22 cellular contexts compared by ENCODE assay signal in the genomic region with DNA sequence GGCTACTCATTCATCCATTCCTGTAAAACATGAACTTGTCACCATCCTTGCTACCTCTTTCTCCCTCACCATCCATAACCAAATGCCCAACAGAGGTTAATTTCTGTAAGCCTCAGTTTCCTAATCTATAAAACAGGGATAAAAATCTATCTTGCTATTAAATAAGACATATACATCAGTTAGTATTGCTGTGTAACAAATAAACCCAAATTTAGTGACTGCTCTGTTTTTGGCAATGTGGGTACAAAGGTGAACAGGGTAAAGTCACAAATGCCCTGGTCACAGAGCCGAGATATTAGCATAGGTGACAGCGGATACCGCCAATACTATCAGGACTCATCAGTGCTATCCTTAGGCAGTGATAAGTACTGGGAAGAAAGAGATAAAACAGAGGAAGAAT. TPM values are rescaled to one million over a fixed set of nuclear protein-coding genes. Genes with fewer than 3 reads are reported as not detected.
DNase-seq lines count a peak whose midpoint lies in the region; ATAC-seq, FAIRE-seq and TF ChIP-seq lines count a peak whose summit lies in the region.
"Had no signal": no experiment of that assay in that cellular context is flagged by ENCODE, and none has a peak within 500 bp of the region (broad histone marks: within the 10 kb centered on the region; RNA-seq: fewer than 3 reads in every experiment).

No MANE protein-coding gene starts in this region.

- BruUV-seq in K562 (replicated peaks; lab: Mats Ljungman, UMichigan): no TSS peak

- H3K36me3 Mint-ChIP-seq in CD4-positive, alpha-beta T cell (ENCODE audit: low read depth): peaks cover 9% of the 10 kb centered on the region
- no peaks in the 10 kb centered on the region for H3K36me3 Mint-ChIP-seq in chondrocyte (ENCODE audit: low read depth)

- peaks cover 22% of the 10 kb centered on the region for H3K4me1 Mint-ChIP-seq in CD4-positive, alpha-beta T cell (ENCODE audit: low read depth)
- peaks cover 14% of the 10 kb centered on the region for H3K4me1 Mint-ChIP-seq in chondrocyte (ENCODE audit: low read depth)

- CTCF ChIA-PET in CD4-positive, alpha-beta T cell (lab: Charles Lee): no interaction called here
- CTCF ChIA-PET in K562 (lab: Yijun Ruan, JAX; ENCODE audit: low intra/inter-chr PET ratio): no interaction called here

- H3K9me3 Mint-ChIP-seq in CD4-positive, alpha-beta T cell: no peaks in the 10 kb centered on the region
- peaks cover 7% of the 10 kb centered on the region for H3K9me3 Mint-ChIP-seq in chondrocyte (ENCODE audit: low read depth)

- peaks cover 10% of the 10 kb centered on the region; the same call in 2 of the 3 replicates for H3K79me2 ChIP-seq in K562 (ENCODE audit: control insufficient read depth, insufficient read depth, low read length)

- H3K4me3 ChIP-seq in heart right ventricle (no peak overlapping the region), K562 (no peak overlapping the region)
- H3K4me3 ChIP-seq: A549; BLaER1 treated with 17β-estradiol and CSF1 and Interleukin-3, amounts not matched to agents 10 nM and 100 nM; HAP-1 had no signal

- DNase-seq in cardiac septum (ENCODE audit: low spot score) (peak; percentile 24), heart right ventricle (no peak), K562 (ENCODE audit: extremely low read depth in 1 of 4, low spot score in 3 of 4) (no peak), chondrocyte (ENCODE audit: low spot score) (no peak), DMS53 treated with DMSO at 0.1 percent for 48 hours (lab: John Stamatoyannopoulos, UW; ENCODE audit: unreplicated experiment) (no peak)
- no peak for DNase-seq in CD4-positive, alpha-beta T cell
- DNase-seq: 8988T; ACHN; AML-193; BE2C; Calu3; CD4-positive, alpha-beta memory T cell; COR-L47; DND-41; GOT3 had no signal

- POLR2A ChIA-PET in CD4-positive, alpha-beta T cell (lab: Charles Lee): no interaction called here
- POLR2A ChIA-PET in K562 (lab: Yijun Ruan, JAX): no interaction called here

- no peak for TF ChIP-seq POLR2A in K562 (conservative IDR thresholded peaks at IDR 0.05)

- H3K9me1 ChIP-seq in K562 (ENCODE audit: control insufficient read depth, insufficient read depth, low read length): peaks cover 6% of the 10 kb centered on the region

- no peak for TF ChIP-seq RAD21 in K562 (CRISPR knock-in tag; conservative IDR thresholded peaks at IDR 0.05 in 1 of 2, IDR thresholded peaks at IDR 0.05 in 1 of 2)

- in situ Hi-C loops in K562 (cut with MboI): no loop called here

- H3K4me3 Mint-ChIP-seq in CD4-positive, alpha-beta T cell: peak overlapping the region; percentile 48
- no peak overlapping the region for H3K4me3 Mint-ChIP-seq in chondrocyte (ENCODE audit: unreplicated experiment)
- H3K4me3 Mint-ChIP-seq: CD14-positive monocyte had no signal

- intact Hi-C loops in cardiac septum (cut with DNase I) (no loop called here), heart right ventricle (cut with DNase I) (no loop called here), K562 (cut with micrococcal nuclease) (no loop called here)
- intact Hi-C loops in CD4-positive, alpha-beta T cell (cut with DNase I, micrococcal nuclease): loop anchor here in 1 of 2 experiments (5.0 kb wide), 1 partner anchor 372 kb away; no protein-coding TSS in a partner anchor

- H4K20me1 ChIP-seq in K562 (replicated peaks; ENCODE audit: control insufficient read depth, insufficient read depth, low read length): no peaks in the 10 kb centered on the region

- TF ChIP-seq CTCF in heart right ventricle (IDR thresholded peaks at IDR 0.05): no peak
- no peak for TF ChIP-seq CTCF in CD4-positive, alpha-beta T cell (IDR thresholded peaks at IDR 0.05)
- TF ChIP-seq CTCF in K562 (IDR thresholded peaks at IDR 0.05 in 2 of 3, conservative IDR thresholded peaks at IDR 0.05 in 1 of 3; ENCODE audit: insufficient read depth in 2 of 3, low read depth in 1 of 3, low read length in 3 of 3): no peak
- no peak for TF ChIP-seq CTCF in chondrocyte (IDR thresholded peaks at IDR 0.05)

- peaks cover 0 to 17% (median 9%) of the 10 kb centered on the region in 9 donors for H3K4me1 ChIP-seq in heart right ventricle
- peaks cover 6 to 18% of the 10 kb centered on the region in 2 experiments; a peak in 3 of 5 replicates for H3K4me1 ChIP-seq in K562 (replicated peaks in 1 of 2; ENCODE audit: control insufficient read depth in 2 of 2, insufficient read depth in 2 of 2, low read length in 2 of 2)
- H3K4me1 ChIP-seq: BE2C, HAP-1 had no signal

- no peak overlapping the region for H3K4me2 ChIP-seq in K562 (ENCODE audit: insufficient read depth, low read length)
- H3K4me2 ChIP-seq: A549; BLaER1 treated with 17β-estradiol and CSF1 and Interleukin-3, amounts not matched to agents 10 nM and 100 nM had no signal

- no peak for ATAC-seq in heart right ventricle
- no peak for ATAC-seq in CD4-positive, alpha-beta T cell (ENCODE audit: poor library complexity)
- no peak for ATAC-seq in K562
- ATAC-seq: A549 had no signal

- no peak overlapping the region for H3K27ac ChIP-seq in heart right ventricle
- no peak overlapping the region for H3K27ac ChIP-seq in CD4-positive, alpha-beta T cell (ENCODE audit: low read depth, low read length)
- H3K27ac ChIP-seq in K562 (ENCODE audit: extremely low read depth, low read depth, low read length): no peak overlapping the region
- H3K27ac ChIP-seq: A549; BLaER1 treated with 17β-estradiol and CSF1 and Interleukin-3, amounts not matched to agents 10 nM and 100 nM had no signal

- no peak overlapping the region for H2AFZ ChIP-seq in K562 (ENCODE audit: low read depth, low read length)

- WGBS in heart right ventricle, 2 donors: 94 to 97% methylated on average over 3 of the region's 3 CpGs
- 4% methylated on average over 3 of the region's 3 CpGs for WGBS in K562 (ENCODE audit: insufficient coverage, low coverage, missing lambda C conversion rate)

- TF ChIP-seq EP300 in K562 (IDR thresholded peaks at IDR 0.05; ENCODE audit: low read length): no peak

- H3K27me3 ChIP-seq in heart right ventricle (peaks cover 0 to 12% (median 0%) of the 10 kb centered on the region in 7 donors), K562 (ENCODE audit: control insufficient read depth in 2 of 2, insufficient read depth in 2 of 2, low read length in 2 of 2) (peaks cover 18 to 37% of the 10 kb centered on the region in 2 experiments)
- H3K27me3 ChIP-seq in CD4-positive, alpha-beta T cell (ENCODE audit: control insufficient read depth, insufficient read depth, low read length): no peaks in the 10 kb centered on the region
- H3K27me3 ChIP-seq: BE2C; BLaER1 treated with 17β-estradiol and CSF1 and Interleukin-3, amounts not matched to agents 10 nM and 100 nM had no signal

- H3K36me3 ChIP-seq in heart right ventricle (no peaks in the 10 kb centered on the region), K562 (ENCODE audit: control insufficient read depth, insufficient read depth, low read length) (no peaks in the 10 kb centered on the region)
- H3K36me3 ChIP-seq: BE2C, HAP-1 had no signal

- no peak for FAIRE-seq in K562 (lab: Jason Lieb, UNC)
- FAIRE-seq: A549, G401.6, GM12892, H54 had no signal

- H3K9ac ChIP-seq in K562 (ENCODE audit: insufficient read depth in 1 of 2, low read depth in 2 of 2, low read length in 2 of 2): no peak overlapping the region
- H3K9ac ChIP-seq: BLaER1 treated with 17β-estradiol and CSF1 and Interleukin-3, amounts not matched to agents 10 nM and 100 nM had no signal

- H3K9me3 ChIP-seq in heart right ventricle (peaks cover 0 to 6% (median 0%) of the 10 kb centered on the region in 11 donors), K562 (replicated peaks; ENCODE audit: control insufficient read depth, insufficient read depth, low read depth, low read length) (peaks cover 6% of the 10 kb centered on the region)
- no peaks in the 10 kb centered on the region for H3K9me3 ChIP-seq in CD4-positive, alpha-beta T cell (ENCODE audit: control insufficient read depth, low read length)
- H3K9me3 ChIP-seq: A549, BE2C, HAP-1 had no signal

- H3K27me3 Mint-ChIP-seq in CD4-positive, alpha-beta T cell: peaks cover 10% of the 10 kb centered on the region
- peaks cover 13% of the 10 kb centered on the region for H3K27me3 Mint-ChIP-seq in chondrocyte (ENCODE audit: low read depth)

- no peak overlapping the region for H3K27ac Mint-ChIP-seq in CD4-positive, alpha-beta T cell
- no peak overlapping the region for H3K27ac Mint-ChIP-seq in chondrocyte (ENCODE audit: unreplicated experiment)

TF ChIP-seq in K562, 482 proteins besides CTCF, POLR2A, EP300 and RAD21 (continues in another document):
- TF ChIP-seq, protein P1, sequence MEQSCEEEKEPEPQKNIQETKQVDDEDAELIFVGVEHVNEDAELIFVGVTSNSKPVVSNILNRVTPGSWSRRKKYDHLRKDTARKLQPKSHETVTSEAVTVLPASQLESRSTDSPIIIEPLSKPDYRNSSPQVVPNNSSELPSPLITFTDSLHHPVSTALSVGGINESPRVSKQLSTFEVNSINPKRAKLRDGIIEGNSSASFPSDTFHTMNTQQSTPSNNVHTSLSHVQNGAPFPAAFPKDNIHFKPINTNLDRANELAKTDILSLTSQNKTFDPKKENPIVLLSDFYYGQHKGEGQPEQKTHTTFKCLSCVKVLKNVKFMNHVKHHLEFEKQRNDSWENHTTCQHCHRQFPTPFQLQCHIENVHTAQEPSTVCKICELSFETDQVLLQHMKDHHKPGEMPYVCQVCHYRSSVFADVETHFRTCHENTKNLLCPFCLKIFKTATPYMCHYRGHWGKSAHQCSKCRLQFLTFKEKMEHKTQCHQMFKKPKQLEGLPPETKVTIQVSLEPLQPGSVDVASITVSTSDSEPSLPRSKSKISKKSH (CRISPR knock-in tag; IDR thresholded peaks at IDR 0.05): no peak
- TF ChIP-seq ZNF347 (CRISPR knock-in tag; IDR thresholded peaks at IDR 0.05; ENCODE audit: low read depth): no peak

RNA-seq across cellular contexts. Expression of gene FBXO21, which starts 3.6 kb away (rescaled TPM):
- total RNA-seq in cardiac septum (51.9 TPM), heart right ventricle (10 to 100 TPM; 28.0 to 75.1 (median 53.6) TPM), K562 (2014; rRNA removed) (35.4 and 50.9 TPM in 2 replicates), K562 (2014; rRNA removed; fragmentation: Illumina TruSeq; extraction: Trizol) (9.1 and 10.1 TPM in 2 replicates), K562 (2015; rRNA removed; fragmentation: Illumina TruSeq; extraction: Trizol) (8.3 and 8.6 TPM in 2 replicates), K562 (2021) (13.4 and 13.8 TPM in 2 replicates), chondrocyte (28.5 to 39.2 TPM (median 29.3 TPM) in 3 replicates)
- polyA plus RNA-seq in heart right ventricle (10 to 100 TPM; 10.2 to 12.4 TPM), K562 (2011; rRNA removed) (5.9 and 11.2 TPM in 2 replicates), K562 (2014; fragmentation: Illumina TruSeq; extraction: Trizol) (7.1 and 7.4 TPM in 2 replicates), K562 (2014; fragmentation: Nextera tagmentation; extraction: Ambion mirVana) (1 to 10 TPM; 3.0 to 4.0 TPM), K562 (2014; rRNA removed) (15.2 and 16.3 TPM in 2 replicates)
- total RNA-seq in CD4-positive, alpha-beta T cell: 10 to 100 TPM; 67.7 to 67.9 TPM
- 15.2 and 18.4 TPM in 2 replicates for total RNA-seq in K562 (2011; cell fraction: chromatin; rRNA removed; ENCODE audit: low replicate concordance)
- total RNA-seq in K562 (2011; cell fraction: nucleolus; rRNA removed): 13.4 and 17.0 TPM in 2 replicates
- 11.4 and 15.2 TPM in 2 replicates for total RNA-seq in K562 (2011; cell fraction: nucleoplasm; rRNA removed)
- 12.2 and 43.9 TPM in 2 replicates for polyA plus RNA-seq in K562 (2011; cell fraction: cytosol; rRNA removed)
- polyA plus RNA-seq in K562 (2011; cell fraction: nucleus; rRNA removed): 6.3 and 22.4 TPM in 2 replicates
- polyA plus RNA-seq in K562 (2012): 7.1 and 10.5 TPM in 2 replicates
- polyA minus RNA-seq in K562 (2011; rRNA and poly(A)+ RNA removed): 14.2 and 15.8 TPM in 2 replicates
- 12.2 and 17.8 TPM in 2 replicates for polyA minus RNA-seq in K562 (2011; cell fraction: cytosol; rRNA and poly(A)+ RNA removed)
- polyA minus RNA-seq in K562 (2011; cell fraction: nucleus; rRNA and poly(A)+ RNA removed): 2.6 and 12.0 TPM in 2 replicates
